In the genomic region with DNA sequence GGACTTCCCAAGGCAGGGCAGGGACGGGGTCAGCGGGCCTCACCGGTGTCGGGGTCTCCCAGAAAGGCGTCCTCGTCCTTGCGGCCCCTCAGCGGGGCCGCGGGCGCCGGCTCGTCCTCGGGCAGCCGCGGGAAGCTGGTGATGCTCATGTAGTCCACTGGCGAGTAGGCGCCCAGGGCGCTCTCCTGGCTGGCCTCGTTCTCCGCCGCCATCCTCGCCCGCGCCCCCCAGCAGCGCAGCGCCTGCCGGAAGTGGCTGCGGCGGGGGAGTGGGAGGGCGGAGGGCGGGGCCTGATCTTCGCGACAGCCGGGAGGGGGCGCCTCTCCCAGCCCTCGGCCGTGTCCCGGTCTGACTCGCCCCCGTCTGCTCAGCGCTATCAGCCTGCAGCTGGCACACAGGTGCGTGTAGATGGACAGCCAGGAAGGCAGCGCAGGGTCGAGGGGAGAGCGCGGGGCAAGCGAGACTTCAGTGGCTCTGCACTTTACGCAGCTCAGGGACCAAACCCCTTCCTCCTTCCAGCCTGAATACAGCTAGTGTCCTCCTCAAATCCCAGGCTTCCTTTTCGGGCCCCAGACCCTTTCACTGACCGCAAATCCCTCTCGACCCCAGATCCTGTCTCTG, we compare ENCODE assay signal across 8 cellular contexts. TPM values are rescaled to one million over a fixed set of nuclear protein-coding genes. Genes with fewer than 3 reads are reported as not detected.
A peak's percentile ranks its signal among the peaks of the same experiment; 100 is the strongest.
DNase-seq lines count a peak whose midpoint lies in the region; ATAC-seq, FAIRE-seq and TF ChIP-seq lines count a peak whose summit lies in the region.

A gene with protein sequence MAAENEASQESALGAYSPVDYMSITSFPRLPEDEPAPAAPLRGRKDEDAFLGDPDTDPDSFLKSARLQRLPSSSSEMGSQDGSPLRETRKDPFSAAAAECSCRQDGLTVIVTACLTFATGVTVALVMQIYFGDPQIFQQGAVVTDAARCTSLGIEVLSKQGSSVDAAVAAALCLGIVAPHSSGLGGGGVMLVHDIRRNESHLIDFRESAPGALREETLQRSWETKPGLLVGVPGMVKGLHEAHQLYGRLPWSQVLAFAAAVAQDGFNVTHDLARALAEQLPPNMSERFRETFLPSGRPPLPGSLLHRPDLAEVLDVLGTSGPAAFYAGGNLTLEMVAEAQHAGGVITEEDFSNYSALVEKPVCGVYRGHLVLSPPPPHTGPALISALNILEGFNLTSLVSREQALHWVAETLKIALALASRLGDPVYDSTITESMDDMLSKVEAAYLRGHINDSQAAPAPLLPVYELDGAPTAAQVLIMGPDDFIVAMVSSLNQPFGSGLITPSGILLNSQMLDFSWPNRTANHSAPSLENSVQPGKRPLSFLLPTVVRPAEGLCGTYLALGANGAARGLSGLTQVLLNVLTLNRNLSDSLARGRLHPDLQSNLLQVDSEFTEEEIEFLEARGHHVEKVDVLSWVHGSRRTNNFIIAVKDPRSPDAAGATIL (minus strand): TSS at position 253 of the 621 bp plus-strand sequence. CDS start 41 bp downstream, at position 212.

- H3K36me3 ChIP-seq in DND-41 (ENCODE audit: insufficient read depth, low read length) (no peaks in the 10 kb centered on the region), bronchial epithelial cell (ENCODE audit: control insufficient read depth, insufficient read depth, low read length) (no peaks in the 10 kb centered on the region)

- peak within 1 kb of the TSS; percentile 64 for H3K9ac ChIP-seq in DND-41 (ENCODE audit: low read depth, low read length)

- peaks cover 26% of the 10 kb centered on the region for H3K79me2 ChIP-seq in DND-41 (ENCODE audit: insufficient read depth, low read length)

- peak within 1 kb of the TSS; percentile 91 for H3K4me2 ChIP-seq in DND-41 (ENCODE audit: insufficient read depth, low read length)

- no peaks in the 10 kb centered on the region for H3K27me3 Mint-ChIP-seq in activated B cell treated with CpG ODN at 0.5 μM for 24 hours

- CTCF ChIA-PET in activated B cell treated with CpG ODN at 0.5 μM for 24 hours (lab: Charles Lee), result interaction anchor here (0.6 to 1.3 kb wide), 5 partner anchors 34 to 212 kb away, joined by 3 to 6 read pairs (median 3); a partner anchor contains a TSS

- H2AFZ ChIP-seq in DND-41 (ENCODE audit: low read depth, low read length), result peak within 1 kb of the TSS; percentile 85

- POLR2A ChIA-PET in activated B cell treated with CpG ODN at 0.5 μM for 24 hours (lab: Charles Lee), result interaction anchor here (1.1 to 1.3 kb wide), 2 partner anchors 83 to 220 kb away, joined by 3 read pairs; a partner anchor contains a TSS

- H3K27ac Mint-ChIP-seq in activated B cell treated with CpG ODN at 0.5 μM for 24 hours, result peak within 1 kb of the TSS; percentile 77

- H3K4me1 ChIP-seq in DND-41 (ENCODE audit: insufficient read depth, low read length), result peaks cover 61% of the 10 kb centered on the region

- peak within 1 kb of the TSS; percentile 84 for H3K4me3 Mint-ChIP-seq in activated B cell treated with CpG ODN at 0.5 μM for 24 hours

- H3K4me1 Mint-ChIP-seq in activated B cell treated with CpG ODN at 0.5 μM for 24 hours, result peaks cover 53% of the 10 kb centered on the region

- H3K27ac ChIP-seq in DND-41 (ENCODE audit: low read length), result peak within 1 kb of the TSS; percentile 64

- no peaks in the 10 kb centered on the region for H3K9me3 ChIP-seq in DND-41 (ENCODE audit: insufficient read depth, low read length, severe bottlenecking)

- intact Hi-C loops in activated B cell treated with CpG ODN at 0.5 μM for 24 hours (cut with micrococcal nuclease), result loop anchor here (1.0 to 10.0 kb wide), 3 partner anchors 84 to 1082 kb away; a partner anchor contains a TSS

- peak; percentile 87 for TF ChIP-seq CTCF in DND-41 (IDR thresholded peaks at IDR 0.05; ENCODE audit: borderline replicate concordance, extremely low read depth, low read length, poor library complexity, severe bottlenecking)
- no peak for TF ChIP-seq CTCF in activated B cell treated with CpG ODN at 0.5 μM for 24 hours (IDR thresholded peaks at IDR 0.05)
- TF ChIP-seq CTCF in bronchial epithelial cell (IDR thresholded peaks at IDR 0.05; ENCODE audit: insufficient read depth, low read length, severe bottlenecking), result peak; percentile 77

- H3K36me3 Mint-ChIP-seq in activated B cell treated with CpG ODN at 0.5 μM for 24 hours (ENCODE audit: low read depth), result no peaks in the 10 kb centered on the region

- FAIRE-seq in bronchial epithelial cell (lab: Jason Lieb, UNC), result no peak

- peak; percentile 92 for DNase-seq in DND-41
- DNase-seq in NCI-H2171 treated with DMSO at 0.1 percent for 48 hours (lab: John Stamatoyannopoulos, UW), result peak; percentile 79
- peak; percentile 84 for DNase-seq in activated B cell treated with CpG ODN at 0.5 μM for 24 hours
- DNase-seq in bronchial epithelial cell (ENCODE audit: low read depth), result peak; percentile 39
- peak; percentile 76 for DNase-seq in inferior parietal cortex (ENCODE audit: extremely low spot score)
- peak; percentile 26 for DNase-seq in smooth muscle cell of the brain vasculature (ENCODE audit: low read depth, low spot score)

- H3K27me3 ChIP-seq in DND-41 (ENCODE audit: insufficient read depth, low read length, poor library complexity) (peaks cover 7% of the 10 kb centered on the region), bronchial epithelial cell (ENCODE audit: control insufficient read depth, insufficient read depth, low read length) (peaks cover 2% of the 10 kb centered on the region)

- no peaks in the 10 kb centered on the region for H3K9me3 Mint-ChIP-seq in activated B cell treated with CpG ODN at 0.5 μM for 24 hours

- ATAC-seq in DND-41 (ENCODE audit: insufficient read depth, low read depth) (peak; percentile 81), HG02759 (IDR thresholded peaks at IDR 0.05; ENCODE audit: unreplicated experiment) (peak; percentile 58), activated B cell treated with CpG ODN at 0.5 μM for 24 hours (ENCODE audit: low read depth) (peak; percentile 60), HG02938 (IDR thresholded peaks at IDR 0.05; ENCODE audit: unreplicated experiment) (no peak)

- no peaks in the 10 kb centered on the region for H4K20me1 ChIP-seq in DND-41 (ENCODE audit: insufficient read depth, low read length)

- H3K4me3 ChIP-seq in DND-41 (ENCODE audit: low read depth in 1 of 2, low read length in 2 of 2) (peak within 1 kb of the TSS; percentile 27 to 63; a peak in 3 of 4 replicates), bronchial epithelial cell (ENCODE audit: low read depth, low read length) (peak within 1 kb of the TSS; percentile 43)

RNA-seq across cellular contexts. Expression of the gene that starts here (rescaled TPM):
- total RNA-seq in activated B cell treated with CpG ODN at 0.5 μM for 24 hours, result 17.6 and 20.6 TPM in 2 replicates
- total RNA-seq in bronchial epithelial cell, result 1.6 and 2.0 TPM in 2 replicates

Comparison
In these comparisons a context has a peak if more than half of its experiments do, and no peak if none do; other contexts are left out.
1. DNase-seq: peak in every context shown above with its lines; median percentile 92 in DND-41; 84 in activated B cell treated with CpG ODN at 0.5 μM for 24 hours; 79 in NCI-H2171 treated with DMSO at 0.1 percent for 48 hours; 76 in inferior parietal cortex; 39 in bronchial epithelial cell; 26 in smooth muscle cell of the brain vasculature.